ENCODE assay signal across 23 cellular contexts in the genomic region with DNA sequence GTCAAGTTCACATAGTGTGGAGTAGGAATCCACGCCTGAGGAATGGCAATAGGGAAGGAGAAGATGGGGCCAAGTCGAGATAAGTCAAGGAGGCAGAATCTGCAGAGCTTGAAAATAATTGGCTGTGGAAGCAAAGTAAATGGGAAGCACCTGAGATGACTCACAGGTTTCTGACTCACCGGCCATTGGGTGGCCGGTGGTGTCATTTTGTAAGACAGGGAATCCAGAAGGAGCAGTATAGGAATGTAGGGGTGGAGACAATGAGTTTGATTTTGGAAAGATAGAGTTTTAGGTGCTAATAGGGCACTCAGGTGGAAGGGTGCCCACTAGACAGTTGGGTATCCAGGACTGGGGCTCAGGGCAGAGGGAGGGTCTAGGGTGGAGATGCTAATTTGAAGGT.
DNase-seq lines count a peak whose midpoint lies in the region; ATAC-seq, FAIRE-seq and TF ChIP-seq lines count a peak whose summit lies in the region.
"Had no signal": no experiment of that assay in that cellular context is flagged by ENCODE, and none has a peak within 500 bp of the region (broad histone marks: within the 10 kb centered on the region; RNA-seq: fewer than 3 reads in every experiment).

No MANE protein-coding gene starts in this region.

- no peak overlapping the region for H3K27ac Mint-ChIP-seq in activated CD4-positive, alpha-beta T cell treated with anti-CD3 and anti-CD28 coated beads, Interleukin-2, amount 10 ng/mL, durations not matched to agents 24 days and 14 days
- no peak overlapping the region for H3K27ac Mint-ChIP-seq in activated CD4-positive, alpha-beta T cell treated with anti-CD3 and anti-CD28 coated beads, Interleukin-2, amount 10 ng/mL, durations not matched to agents 7 days and 5 days
- H3K27ac Mint-ChIP-seq in chondrocyte (ENCODE audit: unreplicated experiment) (peak overlapping the region; percentile 49), WTC11 (no peak overlapping the region)
- H3K27ac Mint-ChIP-seq: immature natural killer cell had no signal

- TF ChIP-seq CTCF in chondrocyte (IDR thresholded peaks at IDR 0.05) (no peak), WTC11 (IDR thresholded peaks at IDR 0.05) (no peak)

- peak; percentile 8 for DNase-seq in activated CD4-positive, alpha-beta T cell treated with anti-CD3 and anti-CD28 coated beads, Interleukin-2, amount 10 ng/mL, durations not matched to agents 24 days and 14 days
- DNase-seq in activated CD4-positive, alpha-beta T cell treated with anti-CD3 and anti-CD28 coated beads, Interleukin-2, amount 10 ng/mL, durations not matched to agents 7 days and 5 days: no peak
- DNase-seq in NCI-H226 (peak; percentile 21), chondrocyte (ENCODE audit: low spot score) (no peak), urothelium cell line (ENCODE audit: low spot score) (peak; percentile 14), WTC11 (ENCODE audit: low spot score) (no peak), ureter (ENCODE audit: low spot score) (no peak)
- DNase-seq: activated naive CD4-positive, alpha-beta T cell treated with Interleukin-2 at 50 U/mL for 16 hours; activated T-cell treated with anti-CD3 and anti-CD28 coated beads, Interleukin-2, amount 50 U/mL, for 1 hour; dermis blood vessel endothelial cell; immature natural killer cell; NCI-H1436; NCI-H526 treated with DMSO at 0.1 percent for 48 hours; stimulated activated CD4-positive, alpha-beta T cell treated with anti-CD3 and anti-CD28 coated beads, Interleukin-15, amount 100 ng/mL, for 24 hours; stomach had no signal

- no peak overlapping the region for H3K4me3 Mint-ChIP-seq in activated CD4-positive, alpha-beta T cell treated with anti-CD3 and anti-CD28 coated beads, Interleukin-2, amount 10 ng/mL, durations not matched to agents 24 days and 14 days
- no peak overlapping the region for H3K4me3 Mint-ChIP-seq in activated CD4-positive, alpha-beta T cell treated with anti-CD3 and anti-CD28 coated beads, Interleukin-2, amount 10 ng/mL, durations not matched to agents 7 days and 5 days
- H3K4me3 Mint-ChIP-seq in chondrocyte (ENCODE audit: unreplicated experiment): no peak overlapping the region
- no peak overlapping the region for H3K4me3 Mint-ChIP-seq in WTC11
- H3K4me3 Mint-ChIP-seq: immature natural killer cell, neural crest cell had no signal

- no peak for FAIRE-seq in urothelium cell line (lab: Jason Lieb, UNC)
- FAIRE-seq: A204.1, G401.6, HepG2 had no signal

- ATAC-seq in GM21515 (IDR thresholded peaks at IDR 0.05; ENCODE audit: unreplicated experiment) (no peak), WTC11 (no peak)
- ATAC-seq: activated CD4-positive, CD25-positive, alpha-beta regulatory T cell treated with anti-CD3 and anti-CD28 coated beads, Interleukin-2, amount 50 U/mL, for 24 hours; HepG2; Right ventricle myocardium inferior; sciatic nerve had no signal

- no peaks in the 10 kb centered on the region for H3K4me1 Mint-ChIP-seq in activated CD4-positive, alpha-beta T cell treated with anti-CD3 and anti-CD28 coated beads, Interleukin-2, amount 10 ng/mL, durations not matched to agents 24 days and 14 days
- no peaks in the 10 kb centered on the region for H3K4me1 Mint-ChIP-seq in activated CD4-positive, alpha-beta T cell treated with anti-CD3 and anti-CD28 coated beads, Interleukin-2, amount 10 ng/mL, durations not matched to agents 7 days and 5 days
- H3K4me1 Mint-ChIP-seq in chondrocyte (ENCODE audit: low read depth) (peaks cover 22% of the 10 kb centered on the region), WTC11 (no peaks in the 10 kb centered on the region)
- H3K4me1 Mint-ChIP-seq: immature natural killer cell, neural crest cell had no signal

- CTCF ChIA-PET in activated CD4-positive, alpha-beta T cell treated with anti-CD3 and anti-CD28 coated beads, Interleukin-2, amount 10 ng/mL, durations not matched to agents 7 days and 5 days (lab: Charles Lee): no interaction called here
- CTCF ChIA-PET in WTC11 (lab: Charles Lee): no interaction called here

- intact Hi-C loops in activated CD4-positive, alpha-beta T cell treated with anti-CD3 and anti-CD28 coated beads, Interleukin-2, amount 10 ng/mL, durations not matched to agents 24 days and 14 days (cut with micrococcal nuclease): no loop called here

- H3K9me3 Mint-ChIP-seq in activated CD4-positive, alpha-beta T cell treated with anti-CD3 and anti-CD28 coated beads, Interleukin-2, amount 10 ng/mL, durations not matched to agents 24 days and 14 days: no peaks in the 10 kb centered on the region
- no peaks in the 10 kb centered on the region for H3K9me3 Mint-ChIP-seq in activated CD4-positive, alpha-beta T cell treated with anti-CD3 and anti-CD28 coated beads, Interleukin-2, amount 10 ng/mL, durations not matched to agents 7 days and 5 days
- H3K9me3 Mint-ChIP-seq in chondrocyte (ENCODE audit: low read depth) (peaks cover 4% of the 10 kb centered on the region), WTC11 (no peaks in the 10 kb centered on the region)
- H3K9me3 Mint-ChIP-seq: immature natural killer cell had no signal

- POLR2A ChIA-PET in activated CD4-positive, alpha-beta T cell treated with anti-CD3 and anti-CD28 coated beads, Interleukin-2, amount 10 ng/mL, durations not matched to agents 7 days and 5 days (lab: Charles Lee): no interaction called here
- POLR2A ChIA-PET in WTC11 (lab: Charles Lee): no interaction called here

- H3K27me3 Mint-ChIP-seq in activated CD4-positive, alpha-beta T cell treated with anti-CD3 and anti-CD28 coated beads, Interleukin-2, amount 10 ng/mL, durations not matched to agents 24 days and 14 days: no peaks in the 10 kb centered on the region
- no peaks in the 10 kb centered on the region for H3K27me3 Mint-ChIP-seq in activated CD4-positive, alpha-beta T cell treated with anti-CD3 and anti-CD28 coated beads, Interleukin-2, amount 10 ng/mL, durations not matched to agents 7 days and 5 days
- H3K27me3 Mint-ChIP-seq in chondrocyte (ENCODE audit: low read depth): no peaks in the 10 kb centered on the region
- no peaks in the 10 kb centered on the region; the same call in 1 of the 2 replicates for H3K27me3 Mint-ChIP-seq in WTC11 (ENCODE audit: low read depth)

- no peaks in the 10 kb centered on the region for H3K36me3 Mint-ChIP-seq in activated CD4-positive, alpha-beta T cell treated with anti-CD3 and anti-CD28 coated beads, Interleukin-2, amount 10 ng/mL, durations not matched to agents 24 days and 14 days (ENCODE audit: low read depth)
- H3K36me3 Mint-ChIP-seq in activated CD4-positive, alpha-beta T cell treated with anti-CD3 and anti-CD28 coated beads, Interleukin-2, amount 10 ng/mL, durations not matched to agents 7 days and 5 days (ENCODE audit: low read depth): no peaks in the 10 kb centered on the region
- H3K36me3 Mint-ChIP-seq in chondrocyte (ENCODE audit: low read depth) (no peaks in the 10 kb centered on the region), WTC11 (no peaks in the 10 kb centered on the region)
- H3K36me3 Mint-ChIP-seq: immature natural killer cell had no signal

TF ChIP-seq in WTC11, 78 proteins besides CTCF, POLR2A, EP300 and RAD21 (continues in another document):
- TF ChIP-seq FOXP4 (CRISPR knock-in tag; IDR thresholded peaks at IDR 0.05) (no peak), SOX15 (CRISPR knock-in tag; IDR thresholded peaks at IDR 0.05) (no peak), SP1 (CRISPR knock-in tag; conservative IDR thresholded peaks at IDR 0.05) (no peak), MAX (CRISPR knock-in tag; IDR thresholded peaks at IDR 0.05) (no peak), ZNF512 (CRISPR knock-in tag; IDR thresholded peaks at IDR 0.05; ENCODE audit: borderline replicate concordance) (no peak), HMGA2 (CRISPR knock-in tag; IDR thresholded peaks at IDR 0.05) (no peak), JAZF1 (CRISPR knock-in tag; IDR thresholded peaks at IDR 0.05) (no peak), USF2 (CRISPR knock-in tag; IDR thresholded peaks at IDR 0.05) (no peak)

Comparison
In these comparisons a context has a peak if more than half of its experiments do, and no peak if none do; other contexts are left out.
1. DNase-seq: peak in activated CD4-positive, alpha-beta T cell treated with anti-CD3 and anti-CD28 coated beads, Interleukin-2, amount 10 ng/mL, durations not matched to agents 24 days and 14 days (single experiment), NCI-H226 (single experiment) and urothelium cell line (single experiment); none in activated CD4-positive, alpha-beta T cell treated with anti-CD3 and anti-CD28 coated beads, Interleukin-2, amount 10 ng/mL, durations not matched to agents 7 days and 5 days (single experiment), chondrocyte (single experiment), WTC11 (single experiment) and ureter (single experiment).